In the genomic region with DNA sequence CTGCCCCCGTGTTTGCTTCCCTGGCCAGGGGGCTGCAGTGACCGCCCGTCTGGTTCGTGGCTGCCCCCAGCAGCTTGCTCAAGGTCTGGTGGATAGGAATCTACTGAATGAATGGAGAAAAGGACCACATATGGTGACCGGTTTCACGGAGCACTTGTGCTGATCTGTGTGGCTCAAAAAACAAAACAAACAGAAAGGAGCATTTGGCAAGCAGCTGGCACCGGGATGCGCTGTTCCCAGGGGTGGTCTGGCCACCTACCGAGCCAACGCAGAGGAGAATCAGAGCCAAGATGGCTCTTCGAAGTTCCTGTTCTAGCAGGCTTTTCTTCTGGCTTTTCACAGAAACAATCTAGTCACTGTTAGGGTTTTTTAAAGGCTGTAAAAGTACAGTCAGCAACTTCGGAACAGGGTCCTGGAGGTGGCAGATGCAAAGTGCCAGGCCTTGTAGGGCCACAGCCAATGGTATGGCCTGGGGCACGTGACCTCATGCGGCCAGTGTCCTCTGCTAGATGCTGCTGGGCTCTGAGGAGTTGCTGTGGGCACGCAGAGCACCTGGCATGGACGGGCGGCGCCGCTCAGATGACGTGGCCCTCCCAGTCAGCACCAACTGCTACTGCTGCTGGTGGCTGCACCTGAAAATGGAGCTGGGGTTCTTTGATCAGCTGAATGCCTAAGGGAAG, we compare ENCODE assay signal across 16 cellular contexts. TPM values are rescaled to one million over a fixed set of nuclear protein-coding genes. Genes with fewer than 3 reads are reported as not detected.
DNase-seq lines count a peak whose midpoint lies in the region; ATAC-seq and TF ChIP-seq lines count a peak whose summit lies in the region.
"Had no signal": no experiment of that assay in that cellular context is flagged by ENCODE, and none has a peak within 500 bp of the region (broad histone marks: within the 10 kb centered on the region; RNA-seq: fewer than 3 reads in every experiment).

No MANE protein-coding gene starts in this region.

- no peak overlapping the region for H3K27ac Mint-ChIP-seq in chondrocyte (ENCODE audit: unreplicated experiment)
- H3K27ac Mint-ChIP-seq in stimulated activated naive CD8-positive, alpha-beta T cell treated with anti-CD3 and anti-CD28 coated beads, Interleukin-15, amount 100 ng/mL, for 72 hours: no peak overlapping the region
- H3K27ac Mint-ChIP-seq: activated CD8-positive, alpha-beta T cell treated with anti-CD3 and anti-CD28 coated beads for 36 hours; T-helper 17 cell had no signal

- no peak overlapping the region for H3K4me3 Mint-ChIP-seq in chondrocyte (ENCODE audit: unreplicated experiment)
- H3K4me3 Mint-ChIP-seq in stimulated activated naive CD8-positive, alpha-beta T cell treated with anti-CD3 and anti-CD28 coated beads, Interleukin-15, amount 100 ng/mL, for 72 hours: no peak overlapping the region
- H3K4me3 Mint-ChIP-seq: activated CD8-positive, alpha-beta T cell treated with anti-CD3 and anti-CD28 coated beads for 36 hours; T-helper 17 cell had no signal

- no peak for ATAC-seq in GM18517 (IDR thresholded peaks at IDR 0.05; ENCODE audit: unreplicated experiment)
- ATAC-seq in stimulated activated naive CD8-positive, alpha-beta T cell treated with anti-CD3 and anti-CD28 coated beads, Interleukin-15, amount 100 ng/mL, for 72 hours: no peak
- ATAC-seq: activated CD8-positive, alpha-beta T cell treated with anti-CD3 and anti-CD28 coated beads for 36 hours; activated naive CD4-positive, alpha-beta T cell treated with anti-CD3 and anti-CD28 coated beads, Interleukin-2, amount 50 U/mL, for 72 hours; T-helper 17 cell; upper lobe of right lung had no signal

- no peaks in the 10 kb centered on the region for H3K27me3 Mint-ChIP-seq in chondrocyte (ENCODE audit: low read depth)
- no peaks in the 10 kb centered on the region for H3K27me3 Mint-ChIP-seq in stimulated activated naive CD8-positive, alpha-beta T cell treated with anti-CD3 and anti-CD28 coated beads, Interleukin-15, amount 100 ng/mL, for 72 hours
- H3K27me3 Mint-ChIP-seq: activated CD8-positive, alpha-beta T cell treated with anti-CD3 and anti-CD28 coated beads for 36 hours; T-helper 17 cell had no signal

- H3K36me3 Mint-ChIP-seq in chondrocyte (ENCODE audit: low read depth): peaks cover 11% of the 10 kb centered on the region
- H3K36me3 Mint-ChIP-seq: activated naive CD4-positive, alpha-beta T cell treated with anti-CD3 and anti-CD28 coated beads, Interleukin-2, amount 50 U/mL, for 72 hours had no signal

- H3K4me1 ChIP-seq in SJSA1 (replicated peaks) (peaks cover 54% of the 10 kb centered on the region), hepatocyte (ENCODE audit: insufficient read depth) (no peaks in the 10 kb centered on the region)
- H3K4me1 ChIP-seq: upper lobe of right lung had no signal

- H3K27me3 ChIP-seq in SJSA1 (replicated peaks) (no peaks in the 10 kb centered on the region), hepatocyte (no peaks in the 10 kb centered on the region)
- H3K27me3 ChIP-seq: upper lobe of right lung had no signal

- H3K9me3 ChIP-seq in SJSA1 (replicated peaks) (no peaks in the 10 kb centered on the region), hepatocyte (ENCODE audit: low read depth) (no peaks in the 10 kb centered on the region)
- H3K9me3 ChIP-seq: upper lobe of right lung had no signal

- no peaks in the 10 kb centered on the region for H3K9me2 ChIP-seq in hepatocyte (replicated peaks; ENCODE audit: insufficient read depth)

- H3K9me3 Mint-ChIP-seq in chondrocyte (ENCODE audit: low read depth): no peaks in the 10 kb centered on the region
- no peaks in the 10 kb centered on the region for H3K9me3 Mint-ChIP-seq in stimulated activated naive CD8-positive, alpha-beta T cell treated with anti-CD3 and anti-CD28 coated beads, Interleukin-15, amount 100 ng/mL, for 72 hours
- H3K9me3 Mint-ChIP-seq: activated CD8-positive, alpha-beta T cell treated with anti-CD3 and anti-CD28 coated beads for 36 hours; activated naive CD4-positive, alpha-beta T cell treated with anti-CD3 and anti-CD28 coated beads, Interleukin-2, amount 50 U/mL, for 72 hours had no signal

- no peaks in the 10 kb centered on the region for H4K20me1 ChIP-seq in hepatocyte (ENCODE audit: insufficient read depth, poor library complexity, severe bottlenecking)

- no peak for TF ChIP-seq CTCF in hepatocyte (IDR thresholded peaks at IDR 0.05; ENCODE audit: poor library complexity)
- no peak for TF ChIP-seq CTCF in chondrocyte (IDR thresholded peaks at IDR 0.05)

- no peak overlapping the region for H3K4me2 ChIP-seq in hepatocyte

- H3K79me2 ChIP-seq in hepatocyte: no peaks in the 10 kb centered on the region

- H3K36me3 ChIP-seq in SJSA1: no peaks in the 10 kb centered on the region; the same call in none of the 2 replicates
- H3K36me3 ChIP-seq in hepatocyte (replicated peaks; ENCODE audit: insufficient read depth, low read depth): no peaks in the 10 kb centered on the region
- H3K36me3 ChIP-seq: upper lobe of right lung had no signal

- peak; percentile 59 for DNase-seq in DMS 273 treated with DMSO at 0.1 percent for 48 hours (lab: John Stamatoyannopoulos, UW)
- peak; percentile 76 for DNase-seq in NCI-H1694 (lab: John Stamatoyannopoulos, UW)
- DNase-seq in SJSA1 (ENCODE audit: low read depth in 1 of 2, low spot score in 2 of 2): peak; percentile 96 to 99
- no peak for DNase-seq in hepatocyte (ENCODE audit: low spot score)
- no peak for DNase-seq in chondrocyte (ENCODE audit: low spot score)
- DNase-seq in NK-92 (lab: John Stamatoyannopoulos, UW; ENCODE audit: unreplicated experiment): no peak
- no peak for DNase-seq in stimulated activated naive CD8-positive, alpha-beta T cell treated with anti-CD3 and anti-CD28 coated beads, Interleukin-15, amount 100 ng/mL, for 72 hours
- DNase-seq: activated CD8-positive, alpha-beta T cell treated with anti-CD3 and anti-CD28 coated beads for 36 hours; AML-193; effector memory CD4-positive, alpha-beta T cell; mesendoderm; NK-92 treated with Interleukin-12 subunit alpha and Interleukin-12 subunit beta, amount 100 ng/mL, for 24 hours; T-helper 17 cell; upper lobe of right lung had no signal

- H2AFZ ChIP-seq in hepatocyte: no peak overlapping the region

- no peak overlapping the region for H3K4me3 ChIP-seq in SJSA1
- no peak overlapping the region for H3K4me3 ChIP-seq in hepatocyte
- H3K4me3 ChIP-seq: upper lobe of right lung had no signal

- H3K4me1 Mint-ChIP-seq in chondrocyte (ENCODE audit: low read depth): peaks cover 8% of the 10 kb centered on the region
- no peaks in the 10 kb centered on the region for H3K4me1 Mint-ChIP-seq in stimulated activated naive CD8-positive, alpha-beta T cell treated with anti-CD3 and anti-CD28 coated beads, Interleukin-15, amount 100 ng/mL, for 72 hours

- peak overlapping the region; percentile 70 for H3K27ac ChIP-seq in SJSA1
- peak overlapping the region; percentile 51 for H3K27ac ChIP-seq in hepatocyte
- H3K27ac ChIP-seq: upper lobe of right lung had no signal

- 81% methylated on average over 20 of the region's 20 CpGs for WGBS in hepatocyte (ENCODE audit: low lambda C conversion rate, missing lambda C conversion rate)

RNA-seq across cellular contexts. Expression of a gene that starts 27.3 kb away (rescaled TPM):
- total RNA-seq in SJSA1 (2014; rRNA removed; shearing (Covaris generic)): 98.3 and 100 TPM in 2 replicates
- total RNA-seq in hepatocyte (77.7 and 87.4 TPM in 2 replicates), chondrocyte (58.9 to 93.4 TPM (median 82.1 TPM) in 3 replicates)
- 85.5 and 86.3 TPM in 2 replicates for polyA plus RNA-seq in hepatocyte

RNA-seq across cellular contexts. Expression of a gene that starts 47.0 kb away (rescaled TPM):
- total RNA-seq in SJSA1 (2014; rRNA removed; shearing (Covaris generic)): 15.8 and 25.8 TPM in 2 replicates
- total RNA-seq in hepatocyte: 4.9 and 6.4 TPM in 2 replicates
- polyA plus RNA-seq in hepatocyte: 8.7 and 9.5 TPM in 2 replicates
- total RNA-seq in chondrocyte: 16.7 to 18.8 TPM (median 18.1 TPM) in 3 replicates

Comparison
In these comparisons a context has a peak if more than half of its experiments do, and no peak if none do; other contexts are left out.
1. DNase-seq: peak in DMS 273 treated with DMSO at 0.1 percent for 48 hours (single experiment), NCI-H1694 (single experiment) and SJSA1 (2 of 2); none in hepatocyte (single experiment), chondrocyte (single experiment), NK-92 (single experiment) and stimulated activated naive CD8-positive, alpha-beta T cell treated with anti-CD3 and anti-CD28 coated beads, Interleukin-15, amount 100 ng/mL, for 72 hours (0 of 2).